In the genomic region with DNA sequence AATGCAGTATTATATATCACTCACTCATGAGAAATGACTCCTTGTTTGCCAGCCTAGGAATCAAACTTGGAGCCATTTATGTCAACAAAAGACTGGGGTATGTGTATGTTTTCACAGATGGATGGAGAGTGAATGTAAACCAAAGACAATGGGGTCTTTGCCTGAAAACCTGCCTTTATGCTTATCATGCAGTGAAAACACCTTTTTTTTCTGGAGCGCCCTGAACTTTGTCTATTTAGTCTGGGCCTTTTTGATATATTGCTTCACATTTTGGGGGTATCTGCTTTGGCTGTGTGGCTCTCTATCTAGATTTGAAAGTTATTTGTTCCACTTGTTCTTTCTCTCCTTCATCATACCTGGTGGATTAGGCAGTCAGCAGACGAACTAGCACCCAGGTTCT, we compare ENCODE assay signal across 1 cellular context.
TF ChIP-seq lines count a peak whose summit lies in the region.

No MANE protein-coding gene starts in this region.

TF ChIP-seq in HepG2, 621 proteins besides CTCF, POLR2A, EP300 and RAD21 (continued from another document and continues in another):
- TF ChIP-seq, protein P1, sequence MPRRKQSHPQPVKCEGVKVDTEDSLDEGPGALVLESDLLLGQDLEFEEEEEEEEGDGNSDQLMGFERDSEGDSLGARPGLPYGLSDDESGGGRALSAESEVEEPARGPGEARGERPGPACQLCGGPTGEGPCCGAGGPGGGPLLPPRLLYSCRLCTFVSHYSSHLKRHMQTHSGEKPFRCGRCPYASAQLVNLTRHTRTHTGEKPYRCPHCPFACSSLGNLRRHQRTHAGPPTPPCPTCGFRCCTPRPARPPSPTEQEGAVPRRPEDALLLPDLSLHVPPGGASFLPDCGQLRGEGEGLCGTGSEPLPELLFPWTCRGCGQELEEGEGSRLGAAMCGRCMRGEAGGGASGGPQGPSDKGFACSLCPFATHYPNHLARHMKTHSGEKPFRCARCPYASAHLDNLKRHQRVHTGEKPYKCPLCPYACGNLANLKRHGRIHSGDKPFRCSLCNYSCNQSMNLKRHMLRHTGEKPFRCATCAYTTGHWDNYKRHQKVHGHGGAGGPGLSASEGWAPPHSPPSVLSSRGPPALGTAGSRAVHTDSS (CRISPR knock-in tag; conservative IDR thresholded peaks at IDR 0.05) = no peak
- TF ChIP-seq HNF4A (CRISPR knock-in tag; IDR thresholded peaks at IDR 0.05) (0 out of 2 replicates have a peak, but pooled peaks have one; percentile 18), FOXA3 (CRISPR knock-in tag; IDR thresholded peaks at IDR 0.05) (0 out of 2 replicates have a peak, but pooled peaks have one; percentile 9), ZMYM2 (CRISPR knock-in tag; IDR thresholded peaks at IDR 0.05) (no peak), DNMT3B (CRISPR knock-in tag; conservative IDR thresholded peaks at IDR 0.05) (no peak), ZNF10 (CRISPR knock-in tag; IDR thresholded peaks at IDR 0.05; ENCODE audit: borderline replicate concordance, low read depth) (no peak), HNF4G (IDR thresholded peaks at IDR 0.05; ENCODE audit: borderline replicate concordance, low read depth, low read length) (0 out of 2 replicates have a peak, but pooled peaks have one; percentile 7), HNF4G (CRISPR knock-in tag; IDR thresholded peaks at IDR 0.05; ENCODE audit: borderline replicate concordance, low read depth) (no peak), GFI1 (CRISPR knock-in tag; IDR thresholded peaks at IDR 0.05; ENCODE audit: borderline replicate concordance) (0 out of 2 replicates have a peak, but pooled peaks have one; percentile 18), CEBPG (CRISPR knock-in tag; IDR thresholded peaks at IDR 0.05) (peak; percentile 54), ZNF256 (CRISPR knock-in tag; conservative IDR thresholded peaks at IDR 0.05) (no peak), SOX6 (IDR thresholded peaks at IDR 0.05) (no peak), SOX6 (CRISPR knock-in tag; IDR thresholded peaks at IDR 0.05) (peak; percentile 69), ZBTB42 (CRISPR knock-in tag; IDR thresholded peaks at IDR 0.05) (no peak)
- TF ChIP-seq, protein P2, sequence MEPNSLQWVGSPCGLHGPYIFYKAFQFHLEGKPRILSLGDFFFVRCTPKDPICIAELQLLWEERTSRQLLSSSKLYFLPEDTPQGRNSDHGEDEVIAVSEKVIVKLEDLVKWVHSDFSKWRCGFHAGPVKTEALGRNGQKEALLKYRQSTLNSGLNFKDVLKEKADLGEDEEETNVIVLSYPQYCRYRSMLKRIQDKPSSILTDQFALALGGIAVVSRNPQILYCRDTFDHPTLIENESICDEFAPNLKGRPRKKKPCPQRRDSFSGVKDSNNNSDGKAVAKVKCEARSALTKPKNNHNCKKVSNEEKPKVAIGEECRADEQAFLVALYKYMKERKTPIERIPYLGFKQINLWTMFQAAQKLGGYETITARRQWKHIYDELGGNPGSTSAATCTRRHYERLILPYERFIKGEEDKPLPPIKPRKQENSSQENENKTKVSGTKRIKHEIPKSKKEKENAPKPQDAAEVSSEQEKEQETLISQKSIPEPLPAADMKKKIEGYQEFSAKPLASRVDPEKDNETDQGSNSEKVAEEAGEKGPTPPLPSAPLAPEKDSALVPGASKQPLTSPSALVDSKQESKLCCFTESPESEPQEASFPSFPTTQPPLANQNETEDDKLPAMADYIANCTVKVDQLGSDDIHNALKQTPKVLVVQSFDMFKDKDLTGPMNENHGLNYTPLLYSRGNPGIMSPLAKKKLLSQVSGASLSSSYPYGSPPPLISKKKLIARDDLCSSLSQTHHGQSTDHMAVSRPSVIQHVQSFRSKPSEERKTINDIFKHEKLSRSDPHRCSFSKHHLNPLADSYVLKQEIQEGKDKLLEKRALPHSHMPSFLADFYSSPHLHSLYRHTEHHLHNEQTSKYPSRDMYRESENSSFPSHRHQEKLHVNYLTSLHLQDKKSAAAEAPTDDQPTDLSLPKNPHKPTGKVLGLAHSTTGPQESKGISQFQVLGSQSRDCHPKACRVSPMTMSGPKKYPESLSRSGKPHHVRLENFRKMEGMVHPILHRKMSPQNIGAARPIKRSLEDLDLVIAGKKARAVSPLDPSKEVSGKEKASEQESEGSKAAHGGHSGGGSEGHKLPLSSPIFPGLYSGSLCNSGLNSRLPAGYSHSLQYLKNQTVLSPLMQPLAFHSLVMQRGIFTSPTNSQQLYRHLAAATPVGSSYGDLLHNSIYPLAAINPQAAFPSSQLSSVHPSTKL (CRISPR knock-in tag; IDR thresholded peaks at IDR 0.05) = peak; percentile 41; the same call in 1 of the 2 replicates
- TF ChIP-seq, protein P3, sequence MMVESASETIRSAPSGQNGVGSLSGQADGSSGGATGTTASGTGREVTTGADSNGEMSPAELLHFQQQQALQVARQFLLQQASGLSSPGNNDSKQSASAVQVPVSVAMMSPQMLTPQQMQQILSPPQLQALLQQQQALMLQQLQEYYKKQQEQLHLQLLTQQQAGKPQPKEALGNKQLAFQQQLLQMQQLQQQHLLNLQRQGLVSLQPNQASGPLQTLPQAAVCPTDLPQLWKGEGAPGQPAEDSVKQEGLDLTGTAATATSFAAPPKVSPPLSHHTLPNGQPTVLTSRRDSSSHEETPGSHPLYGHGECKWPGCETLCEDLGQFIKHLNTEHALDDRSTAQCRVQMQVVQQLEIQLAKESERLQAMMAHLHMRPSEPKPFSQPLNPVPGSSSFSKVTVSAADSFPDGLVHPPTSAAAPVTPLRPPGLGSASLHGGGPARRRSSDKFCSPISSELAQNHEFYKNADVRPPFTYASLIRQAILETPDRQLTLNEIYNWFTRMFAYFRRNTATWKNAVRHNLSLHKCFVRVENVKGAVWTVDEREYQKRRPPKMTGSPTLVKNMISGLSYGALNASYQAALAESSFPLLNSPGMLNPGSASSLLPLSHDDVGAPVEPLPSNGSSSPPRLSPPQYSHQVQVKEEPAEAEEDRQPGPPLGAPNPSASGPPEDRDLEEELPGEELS (CRISPR knock-in tag; IDR thresholded peaks at IDR 0.05) = peak; percentile 38; the same call in 1 of the 2 replicates
- TF ChIP-seq, protein P4, sequence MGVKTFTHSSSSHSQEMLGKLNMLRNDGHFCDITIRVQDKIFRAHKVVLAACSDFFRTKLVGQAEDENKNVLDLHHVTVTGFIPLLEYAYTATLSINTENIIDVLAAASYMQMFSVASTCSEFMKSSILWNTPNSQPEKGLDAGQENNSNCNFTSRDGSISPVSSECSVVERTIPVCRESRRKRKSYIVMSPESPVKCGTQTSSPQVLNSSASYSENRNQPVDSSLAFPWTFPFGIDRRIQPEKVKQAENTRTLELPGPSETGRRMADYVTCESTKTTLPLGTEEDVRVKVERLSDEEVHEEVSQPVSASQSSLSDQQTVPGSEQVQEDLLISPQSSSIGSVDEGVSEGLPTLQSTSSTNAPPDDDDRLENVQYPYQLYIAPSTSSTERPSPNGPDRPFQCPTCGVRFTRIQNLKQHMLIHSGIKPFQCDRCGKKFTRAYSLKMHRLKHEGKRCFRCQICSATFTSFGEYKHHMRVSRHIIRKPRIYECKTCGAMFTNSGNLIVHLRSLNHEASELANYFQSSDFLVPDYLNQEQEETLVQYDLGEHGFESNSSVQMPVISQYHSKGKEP (CRISPR knock-in tag; IDR thresholded peaks at IDR 0.05) = no peak
- TF ChIP-seq, protein P5, sequence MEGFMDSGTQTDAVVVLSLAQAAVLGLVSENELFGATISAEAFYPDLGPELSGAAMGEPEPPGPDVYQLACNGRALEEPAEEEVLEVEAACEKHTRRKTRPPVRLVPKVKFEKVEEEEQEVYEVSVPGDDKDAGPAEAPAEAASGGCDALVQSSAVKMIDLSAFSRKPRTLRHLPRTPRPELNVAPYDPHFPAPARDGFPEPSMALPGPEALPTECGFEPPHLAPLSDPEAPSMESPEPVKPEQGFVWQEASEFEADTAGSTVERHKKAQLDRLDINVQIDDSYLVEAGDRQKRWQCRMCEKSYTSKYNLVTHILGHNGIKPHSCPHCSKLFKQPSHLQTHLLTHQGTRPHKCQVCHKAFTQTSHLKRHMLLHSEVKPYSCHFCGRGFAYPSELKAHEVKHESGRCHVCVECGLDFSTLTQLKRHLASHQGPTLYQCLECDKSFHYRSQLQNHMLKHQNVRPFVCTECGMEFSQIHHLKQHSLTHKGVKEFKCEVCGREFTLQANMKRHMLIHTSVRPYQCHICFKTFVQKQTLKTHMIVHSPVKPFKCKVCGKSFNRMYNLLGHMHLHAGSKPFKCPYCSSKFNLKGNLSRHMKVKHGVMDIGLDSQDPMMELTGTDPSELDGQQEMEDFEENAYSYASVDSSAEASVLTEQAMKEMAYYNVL (CRISPR knock-in tag; IDR thresholded peaks at IDR 0.05; ENCODE audit: borderline replicate concordance) = no peak
- TF ChIP-seq, protein P6, sequence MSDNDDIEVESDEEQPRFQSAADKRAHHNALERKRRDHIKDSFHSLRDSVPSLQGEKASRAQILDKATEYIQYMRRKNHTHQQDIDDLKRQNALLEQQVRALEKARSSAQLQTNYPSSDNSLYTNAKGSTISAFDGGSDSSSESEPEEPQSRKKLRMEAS (IDR thresholded peaks at IDR 0.05) = no peak
- TF ChIP-seq, protein P7, sequence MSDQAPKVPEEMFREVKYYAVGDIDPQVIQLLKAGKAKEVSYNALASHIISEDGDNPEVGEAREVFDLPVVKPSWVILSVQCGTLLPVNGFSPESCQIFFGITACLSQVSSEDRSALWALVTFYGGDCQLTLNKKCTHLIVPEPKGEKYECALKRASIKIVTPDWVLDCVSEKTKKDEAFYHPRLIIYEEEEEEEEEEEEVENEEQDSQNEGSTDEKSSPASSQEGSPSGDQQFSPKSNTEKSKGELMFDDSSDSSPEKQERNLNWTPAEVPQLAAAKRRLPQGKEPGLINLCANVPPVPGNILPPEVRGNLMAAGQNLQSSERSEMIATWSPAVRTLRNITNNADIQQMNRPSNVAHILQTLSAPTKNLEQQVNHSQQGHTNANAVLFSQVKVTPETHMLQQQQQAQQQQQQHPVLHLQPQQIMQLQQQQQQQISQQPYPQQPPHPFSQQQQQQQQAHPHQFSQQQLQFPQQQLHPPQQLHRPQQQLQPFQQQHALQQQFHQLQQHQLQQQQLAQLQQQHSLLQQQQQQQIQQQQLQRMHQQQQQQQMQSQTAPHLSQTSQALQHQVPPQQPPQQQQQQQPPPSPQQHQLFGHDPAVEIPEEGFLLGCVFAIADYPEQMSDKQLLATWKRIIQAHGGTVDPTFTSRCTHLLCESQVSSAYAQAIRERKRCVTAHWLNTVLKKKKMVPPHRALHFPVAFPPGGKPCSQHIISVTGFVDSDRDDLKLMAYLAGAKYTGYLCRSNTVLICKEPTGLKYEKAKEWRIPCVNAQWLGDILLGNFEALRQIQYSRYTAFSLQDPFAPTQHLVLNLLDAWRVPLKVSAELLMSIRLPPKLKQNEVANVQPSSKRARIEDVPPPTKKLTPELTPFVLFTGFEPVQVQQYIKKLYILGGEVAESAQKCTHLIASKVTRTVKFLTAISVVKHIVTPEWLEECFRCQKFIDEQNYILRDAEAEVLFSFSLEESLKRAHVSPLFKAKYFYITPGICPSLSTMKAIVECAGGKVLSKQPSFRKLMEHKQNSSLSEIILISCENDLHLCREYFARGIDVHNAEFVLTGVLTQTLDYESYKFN (CRISPR knock-in tag; conservative IDR thresholded peaks at IDR 0.05) = peak; percentile 28; the same call in 1 of the 2 replicates
- TF ChIP-seq, protein P8, sequence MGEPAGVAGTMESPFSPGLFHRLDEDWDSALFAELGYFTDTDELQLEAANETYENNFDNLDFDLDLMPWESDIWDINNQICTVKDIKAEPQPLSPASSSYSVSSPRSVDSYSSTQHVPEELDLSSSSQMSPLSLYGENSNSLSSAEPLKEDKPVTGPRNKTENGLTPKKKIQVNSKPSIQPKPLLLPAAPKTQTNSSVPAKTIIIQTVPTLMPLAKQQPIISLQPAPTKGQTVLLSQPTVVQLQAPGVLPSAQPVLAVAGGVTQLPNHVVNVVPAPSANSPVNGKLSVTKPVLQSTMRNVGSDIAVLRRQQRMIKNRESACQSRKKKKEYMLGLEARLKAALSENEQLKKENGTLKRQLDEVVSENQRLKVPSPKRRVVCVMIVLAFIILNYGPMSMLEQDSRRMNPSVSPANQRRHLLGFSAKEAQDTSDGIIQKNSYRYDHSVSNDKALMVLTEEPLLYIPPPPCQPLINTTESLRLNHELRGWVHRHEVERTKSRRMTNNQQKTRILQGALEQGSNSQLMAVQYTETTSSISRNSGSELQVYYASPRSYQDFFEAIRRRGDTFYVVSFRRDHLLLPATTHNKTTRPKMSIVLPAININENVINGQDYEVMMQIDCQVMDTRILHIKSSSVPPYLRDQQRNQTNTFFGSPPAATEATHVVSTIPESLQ (CRISPR knock-in tag; conservative IDR thresholded peaks at IDR 0.05) = no peak
- TF ChIP-seq, protein P9, sequence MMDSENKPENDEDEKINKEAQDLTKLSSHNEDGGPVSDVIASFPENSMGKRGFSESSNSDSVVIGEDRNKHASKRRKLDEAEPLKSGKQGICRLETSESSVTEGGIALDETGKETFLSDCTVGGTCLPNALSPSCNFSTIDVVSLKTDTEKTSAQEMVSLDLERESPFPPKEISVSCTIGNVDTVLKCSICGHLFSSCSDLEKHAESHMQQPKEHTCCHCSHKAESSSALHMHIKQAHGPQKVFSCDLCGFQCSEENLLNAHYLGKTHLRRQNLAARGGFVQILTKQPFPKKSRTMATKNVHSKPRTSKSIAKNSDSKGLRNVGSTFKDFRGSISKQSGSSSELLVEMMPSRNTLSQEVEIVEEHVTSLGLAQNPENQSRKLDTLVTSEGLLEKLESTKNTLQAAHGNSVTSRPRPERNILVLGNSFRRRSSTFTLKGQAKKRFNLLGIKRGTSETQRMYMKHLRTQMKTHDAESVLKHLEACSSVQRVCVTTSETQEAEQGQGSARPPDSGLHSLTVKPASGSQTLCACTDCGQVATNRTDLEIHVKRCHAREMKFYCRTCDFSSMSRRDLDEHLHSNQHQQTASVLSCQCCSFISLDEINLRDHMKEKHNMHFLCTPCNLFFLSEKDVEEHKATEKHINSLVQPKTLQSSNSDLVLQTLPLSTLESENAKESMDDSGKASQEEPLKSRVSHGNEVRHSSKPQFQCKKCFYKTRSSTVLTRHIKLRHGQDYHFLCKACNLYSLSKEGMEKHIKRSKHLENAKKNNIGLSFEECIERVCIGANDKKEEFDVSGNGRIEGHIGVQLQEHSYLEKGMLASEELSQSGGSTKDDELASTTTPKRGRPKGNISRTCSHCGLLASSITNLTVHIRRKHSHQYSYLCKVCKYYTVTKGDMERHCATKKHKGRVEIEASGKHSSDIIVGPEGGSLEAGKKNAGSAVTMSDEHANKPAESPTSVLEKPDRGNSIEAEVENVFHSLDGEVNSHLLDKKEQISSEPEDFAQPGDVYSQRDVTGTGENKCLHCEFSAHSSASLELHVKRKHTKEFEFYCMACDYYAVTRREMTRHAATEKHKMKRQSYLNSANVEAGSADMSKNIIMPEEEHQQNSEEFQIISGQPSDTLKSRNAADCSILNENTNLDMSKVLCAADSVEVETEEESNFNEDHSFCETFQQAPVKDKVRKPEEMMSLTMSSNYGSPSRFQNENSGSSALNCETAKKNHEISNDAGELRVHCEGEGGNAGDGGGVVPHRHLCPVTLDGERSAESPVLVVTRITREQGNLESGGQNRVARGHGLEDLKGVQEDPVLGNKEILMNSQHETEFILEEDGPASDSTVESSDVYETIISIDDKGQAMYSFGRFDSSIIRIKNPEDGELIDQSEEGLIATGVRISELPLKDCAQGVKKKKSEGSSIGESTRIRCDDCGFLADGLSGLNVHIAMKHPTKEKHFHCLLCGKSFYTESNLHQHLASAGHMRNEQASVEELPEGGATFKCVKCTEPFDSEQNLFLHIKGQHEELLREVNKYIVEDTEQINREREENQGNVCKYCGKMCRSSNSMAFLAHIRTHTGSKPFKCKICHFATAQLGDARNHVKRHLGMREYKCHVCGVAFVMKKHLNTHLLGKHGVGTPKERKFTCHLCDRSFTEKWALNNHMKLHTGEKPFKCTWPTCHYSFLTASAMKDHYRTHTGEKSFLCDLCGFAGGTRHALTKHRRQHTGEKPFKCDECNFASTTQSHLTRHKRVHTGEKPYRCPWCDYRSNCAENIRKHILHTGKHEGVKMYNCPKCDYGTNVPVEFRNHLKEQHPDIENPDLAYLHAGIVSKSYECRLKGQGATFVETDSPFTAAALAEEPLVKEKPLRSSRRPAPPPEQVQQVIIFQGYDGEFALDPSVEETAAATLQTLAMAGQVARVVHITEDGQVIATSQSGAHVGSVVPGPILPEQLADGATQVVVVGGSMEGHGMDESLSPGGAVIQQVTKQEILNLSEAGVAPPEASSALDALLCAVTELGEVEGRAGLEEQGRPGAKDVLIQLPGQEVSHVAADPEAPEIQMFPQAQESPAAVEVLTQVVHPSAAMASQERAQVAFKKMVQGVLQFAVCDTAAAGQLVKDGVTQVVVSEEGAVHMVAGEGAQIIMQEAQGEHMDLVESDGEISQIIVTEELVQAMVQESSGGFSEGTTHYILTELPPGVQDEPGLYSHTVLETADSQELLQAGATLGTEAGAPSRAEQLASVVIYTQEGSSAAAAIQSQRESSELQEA (CRISPR knock-in tag; IDR thresholded peaks at IDR 0.05; ENCODE audit: not compliant biosample characterization) = no peak
